Comparison of ENCODE assay signal across 8 cellular contexts in genomic region chr7:83976302-83976701, GRCh38.
DNase-seq lines count a peak whose midpoint lies in the region; ATAC-seq, FAIRE-seq and TF ChIP-seq lines count a peak whose summit lies in the region.

No MANE protein-coding gene starts in this region.

- FAIRE-seq in keratinocyte (lab: Jason Lieb, UNC) = peak; percentile 41

- TF ChIP-seq CTCF in AG10803 (conservative IDR thresholded peaks at IDR 0.05; ENCODE audit: low read length) = peak; percentile 70
- peak; percentile 66 for TF ChIP-seq CTCF in GM13977 (IDR thresholded peaks at IDR 0.05; ENCODE audit: extremely low read depth, insufficient read depth, missing control alignments)
- peak; percentile 46 to 77 (median 62) for TF ChIP-seq CTCF in adrenal gland (IDR thresholded peaks at IDR 0.05)
- peak in 1 of 3 experiments; percentile 43 for TF ChIP-seq CTCF in keratinocyte (optimal IDR thresholded peaks at IDR 0.05 in 1 of 3, IDR thresholded peaks at IDR 0.05 in 1 of 3, conservative IDR thresholded peaks at IDR 0.05 in 1 of 3; ENCODE audit: extremely low read depth in 1 of 3, insufficient read depth in 2 of 3, low read length in 3 of 3)
- peak; percentile 19 to 46 (median 44) for TF ChIP-seq CTCF in vagina (IDR thresholded peaks at IDR 0.05)

- H2AFZ ChIP-seq in keratinocyte (ENCODE audit: control insufficient read depth, low read length) = no peak overlapping the region

- DNase-seq in AG10803 (ENCODE audit: low read depth) = peak; percentile 45
- peak; percentile 29 for DNase-seq in GM13977 (ENCODE audit: low spot score)
- DNase-seq in NCI-H1105 (lab: John Stamatoyannopoulos, UW) = peak; percentile 25
- DNase-seq in adrenal gland = no peak
- no peak for DNase-seq in keratinocyte (ENCODE audit: low read depth, low spot score)
- DNase-seq in vagina (ENCODE audit: extremely low spot score in 2 of 2) = no peak
- DNase-seq in NCI-H187 treated with DMSO at 0.1 percent for 48 hours (lab: John Stamatoyannopoulos, UW) = no peak

- H4K20me1 ChIP-seq in keratinocyte (ENCODE audit: control insufficient read depth, extremely low read depth, insufficient read depth, low read length) = no peaks in the 10 kb centered on the region

- H3K79me2 ChIP-seq in keratinocyte (ENCODE audit: control insufficient read depth, insufficient read depth, low read length) = no peaks in the 10 kb centered on the region

- H3K4me2 ChIP-seq in keratinocyte (ENCODE audit: control insufficient read depth, extremely low read depth, insufficient read depth, low read depth, low read length) = no peak overlapping the region

- in situ Hi-C loops in GM13977 (cut with MboI; ENCODE audit: low pct_unique_long_range_greater_than_20kb, low sequenced_read_pairs, unreplicated experiment) = loop anchor here (10.0 kb wide), 1 partner anchor 1048 kb away; no protein-coding TSS in a partner anchor

- H3K4me1 ChIP-seq in adrenal gland (replicated peaks in 1 of 2) (no peaks in the 10 kb centered on the region), keratinocyte (ENCODE audit: control insufficient read depth, extremely low read depth, insufficient read depth, low read length) (no peaks in the 10 kb centered on the region), vagina (no peaks in the 10 kb centered on the region)

- H3K4me3 ChIP-seq in AG10803 (ENCODE audit: low read length) (no peak overlapping the region), adrenal gland (no peak overlapping the region), keratinocyte (ENCODE audit: control insufficient read depth in 2 of 3, extremely low read depth in 1 of 3, insufficient read depth in 2 of 3, low read depth in 1 of 3, low read length in 3 of 3) (no peak overlapping the region), vagina (no peak overlapping the region)

- no peak for TF ChIP-seq POLR2A in adrenal gland (IDR thresholded peaks at IDR 0.05)
- no peak for TF ChIP-seq POLR2A in vagina (IDR thresholded peaks at IDR 0.05)

- no peak overlapping the region for H3K9ac ChIP-seq in keratinocyte (ENCODE audit: control insufficient read depth, extremely low read depth, insufficient read depth, low read length)

- dilution Hi-C loops in keratinocyte (cut with MboI; ENCODE audit: extremely low pct_ligation_motif_present, low sequenced_read_pairs) = no loop called here

- H3K9me1 ChIP-seq in keratinocyte (ENCODE audit: control insufficient read depth, extremely low read depth, insufficient read depth, low read length) = no peaks in the 10 kb centered on the region

- H3K27ac ChIP-seq in adrenal gland (no peak overlapping the region), keratinocyte (ENCODE audit: control insufficient read depth, insufficient read depth, low read length) (no peak overlapping the region), vagina (no peak overlapping the region)

- intact Hi-C loops in adrenal gland (cut with DNase I) = loop anchor here (5.0 to 10.0 kb wide), 2 partner anchors 1046 to 1048 kb away; no protein-coding TSS in a partner anchor
- intact Hi-C loops in vagina (cut with DNase I) = loop anchor here (5.0 kb wide), 1 partner anchor 1051 kb away; no protein-coding TSS in a partner anchor

- H3K9me3 ChIP-seq in adrenal gland (replicated peaks in 1 of 3) = no peaks in the 10 kb centered on the region
- H3K9me3 ChIP-seq in keratinocyte (ENCODE audit: control insufficient read depth, low read depth, low read length) = no peaks in the 10 kb centered on the region
- H3K9me3 ChIP-seq in vagina = no peaks in the 10 kb centered on the region

- H3K27me3 ChIP-seq in adrenal gland (no peaks in the 10 kb centered on the region), keratinocyte (ENCODE audit: control insufficient read depth, extremely low read depth, insufficient read depth, low read length) (no peaks in the 10 kb centered on the region), vagina (no peaks in the 10 kb centered on the region)

- ATAC-seq in HG02642 (IDR thresholded peaks at IDR 0.05; ENCODE audit: poor library complexity, unreplicated experiment) = peak; percentile 82

- H3K36me3 ChIP-seq in adrenal gland (replicated peaks in 1 of 2) (no peaks in the 10 kb centered on the region), keratinocyte (ENCODE audit: control insufficient read depth in 2 of 2, extremely low read depth in 1 of 2, insufficient read depth in 2 of 2, low read length in 2 of 2) (no peaks in the 10 kb centered on the region), vagina (no peaks in the 10 kb centered on the region)

Comparison
In these comparisons a context has a peak if more than half of its experiments do, and no peak if none do; other contexts are left out.
1. DNase-seq: peak in AG10803 (single experiment), GM13977 (single experiment) and NCI-H1105 (single experiment); none in adrenal gland (0 of 7), keratinocyte (single experiment), vagina (0 of 2) and NCI-H187 treated with DMSO at 0.1 percent for 48 hours (single experiment).